27 cellular contexts compared by ENCODE assay signal in genomic region chr3:85054579-85054978, GRCh38.
"Had no signal": no experiment of that assay in that cellular context is flagged by ENCODE, and none has a peak within 500 bp of the region (broad histone marks: within the 10 kb centered on the region; RNA-seq: fewer than 3 reads in every experiment).

No MANE protein-coding gene starts in this region.

- H3K4me1 ChIP-seq: neural progenitor cell, parathyroid adenoma, right lobe of liver, spleen, suprapubic skin, testis, tibial artery, transverse colon, vagina had no signal

- ATAC-seq: natural killer cell; psoas muscle; right cardiac atrium; right lobe of liver; stimulated activated memory B cell treated with anti-CD40 and anti-IgM and Interleukin-4, amounts not matched to agents 10 μg/mL and 1 μg/mL and 100 μg/mL, for 72 hours; stimulated activated naive CD8-positive, alpha-beta T cell treated with anti-CD3 and anti-CD28 coated beads, Interleukin-15, amount 100 ng/mL, for 72 hours; stimulated activated naive CD8-positive, alpha-beta T cell treated with anti-CD3 and anti-CD28 coated beads, Interleukin-15, Interleukin-2, amounts not matched to agents 100 U/mL and 50 U/mL, for 24 hours had no signal

- DNase-seq: natural killer cell; occipital lobe; ovary; posterior cingulate gyrus; psoas muscle; right cardiac atrium; right lobe of liver; spleen; stimulated activated CD4-positive, alpha-beta T cell treated with anti-CD3 and anti-CD28 coated beads, Interleukin-12 subunit alpha, Interleukin-12 subunit beta, amount 100 ng/mL, for 4 hours; stimulated activated CD4-positive, alpha-beta T cell treated with anti-CD3 and anti-CD28 coated beads, Interleukin-1b, Interleukin-23, amount 100 ng/mL, for 48 hours; stimulated activated CD4-positive, alpha-beta T cell treated with anti-CD3 and anti-CD28 coated beads, Interleukin-4, amount 100 ng/mL, for 1 hour; stimulated activated CD4-positive, alpha-beta T cell treated with anti-CD3 and anti-CD28 coated beads, Interleukin-4, amount 100 ng/mL, for 4 hours; stimulated activated CD8-positive, alpha-beta memory T cell treated with anti-CD3 and anti-CD28 coated beads, Interleukin-4, amount 100 ng/mL, for 48 hours; stimulated activated naive CD4-positive, alpha-beta T cell; stimulated activated naive CD8-positive, alpha-beta T cell treated with anti-CD3 and anti-CD28 coated beads, Interleukin-15, amount 100 ng/mL, for 72 hours; stimulated activated naive CD8-positive, alpha-beta T cell treated with anti-CD3 and anti-CD28 coated beads, Interleukin-15, Interleukin-2, amounts not matched to agents 100 U/mL and 50 U/mL, for 24 hours; substantia nigra; testis; tibial artery; transverse colon had no signal

- H3K36me3 ChIP-seq: neural progenitor cell, ovary, right lobe of liver, spleen, suprapubic skin, tibial artery, transverse colon, vagina had no signal

- H3K27ac ChIP-seq: neural progenitor cell, ovary, parathyroid adenoma, psoas muscle, right lobe of liver, skin epidermis, spleen, suprapubic skin, testis, tibial artery, transverse colon, vagina had no signal

- H3K4me3 ChIP-seq: neural progenitor cell, ovary, psoas muscle, right lobe of liver, skin epidermis, smooth muscle cell, spleen, suprapubic skin, testis, tibial artery, transverse colon, vagina had no signal

- H3K27me3 ChIP-seq: neural progenitor cell, ovary, right lobe of liver, spleen, suprapubic skin, testis, tibial artery, transverse colon, vagina had no signal

- H3K9me3 ChIP-seq: ovary, psoas muscle, right lobe of liver, spleen, suprapubic skin, testis, tibial artery, transverse colon, vagina had no signal
